ENCODE assay signal across 23 cellular contexts in genomic region chr10:396107-396506, GRCh38.
A peak's percentile ranks its signal among the peaks of the same experiment; 100 is the strongest.
DNase-seq lines count a peak whose midpoint lies in the region; ATAC-seq and TF ChIP-seq lines count a peak whose summit lies in the region.
"Had no signal": no experiment of that assay in that cellular context is flagged by ENCODE, and none has a peak within 500 bp of the region (broad histone marks: within the 10 kb centered on the region; RNA-seq: fewer than 3 reads in every experiment).

No MANE protein-coding gene starts in this region.

- DNase-seq in Right ventricle myocardium superior: no peak
- no peak for DNase-seq in right cardiac atrium
- DNase-seq in cerebellar cortex (ENCODE audit: low spot score): peak; percentile 69
- no peak for DNase-seq in trophoblast cell
- DNase-seq in suprapubic skin (ENCODE audit: low spot score in 2 of 2): no peak
- DNase-seq in effector CD8-positive, alpha-beta T cell (lab: John Stamatoyannopoulos, UW): no peak
- DNase-seq in NCI-H748 (lab: John Stamatoyannopoulos, UW; ENCODE audit: unreplicated experiment): no peak
- no peak for DNase-seq in right lobe of liver
- DNase-seq: 8988T, ACHN, BE2C, DMS153, Karpas-422, NCI-H1092 treated with DMSO at 0.1 percent for 48 hours, NCI-H146, NCI-H1930, NCI-H2107, NCI-H524, NCI-H774, RPMI8226, SHP77 treated with DMSO at 0.1 percent for 48 hours had no signal

- no peak overlapping the region for H2BK5ac ChIP-seq in trophoblast cell (ENCODE audit: low read depth, low read length, poor library complexity)

- H3K9me3 ChIP-seq in right cardiac atrium (ENCODE audit: control insufficient read depth, low read length) (no peaks in the 10 kb centered on the region), trophoblast cell (ENCODE audit: insufficient read depth, low read depth, low read length) (no peaks in the 10 kb centered on the region), suprapubic skin (no peaks in the 10 kb centered on the region), right lobe of liver (no peaks in the 10 kb centered on the region)
- H3K9me3 ChIP-seq: BE2C had no signal

- H4K91ac ChIP-seq in trophoblast cell (ENCODE audit: low read depth, low read length): peak overlapping the region; percentile 80

- ATAC-seq in Right ventricle myocardium superior (ENCODE audit: poor library complexity) (peak; percentile 72), right cardiac atrium (no peak), right lobe of liver (no peak)
- ATAC-seq: HCT116, HepG2 had no signal

- no peak for TF ChIP-seq EP300 in suprapubic skin (IDR thresholded peaks at IDR 0.05)

- no peak overlapping the region for H3K23ac ChIP-seq in trophoblast cell (ENCODE audit: low read length)

- H2BK120ac ChIP-seq in trophoblast cell (ENCODE audit: insufficient read depth, low read length, poor library complexity): peak overlapping the region; percentile 81

- no peak overlapping the region for H3K4ac ChIP-seq in trophoblast cell (ENCODE audit: low read depth, low read length)

- H2AFZ ChIP-seq in trophoblast cell (ENCODE audit: insufficient read depth, low read length, poor library complexity): no peak overlapping the region

- H4K12ac ChIP-seq in trophoblast cell (ENCODE audit: low read depth, low read length): no peak overlapping the region

- peaks cover 2% of the 10 kb centered on the region for H3K79me2 ChIP-seq in trophoblast cell (ENCODE audit: control insufficient read depth, insufficient read depth, low read length, poor library complexity)

- H3K14ac ChIP-seq in trophoblast cell (ENCODE audit: low read length): peak overlapping the region; percentile 43

- H3K18ac ChIP-seq in trophoblast cell (ENCODE audit: low read length): peak overlapping the region; percentile 91

- H3K36me3 ChIP-seq in trophoblast cell (ENCODE audit: control insufficient read depth in 1 of 2, insufficient read depth in 2 of 2, low read length in 2 of 2) (peaks cover 0 to 2% of the 10 kb centered on the region in 2 experiments), suprapubic skin (peaks cover 3% of the 10 kb centered on the region), right lobe of liver (no peaks in the 10 kb centered on the region)
- H3K36me3 ChIP-seq: BE2C had no signal

- H3K27ac ChIP-seq in right cardiac atrium (ENCODE audit: low read length) (no peak overlapping the region), trophoblast cell (ENCODE audit: low read depth, low read length) (no peak overlapping the region), suprapubic skin (peak overlapping the region; percentile 34), right lobe of liver (no peak overlapping the region)

- 62% methylated on average over 5 of the region's 5 CpGs for WGBS in right cardiac atrium
- WGBS in trophoblast cell (ENCODE audit: extremely low coverage, insufficient coverage, insufficient read length): no CpG with 5 or more reads among the region's 5 CpGs
- 70% methylated on average over 5 of the region's 5 CpGs for WGBS in suprapubic skin
- 78% methylated on average over 5 of the region's 5 CpGs for WGBS in right lobe of liver (ENCODE audit: insufficient coverage, low coverage, low lambda C conversion rate, missing lambda C conversion rate)

- no peaks in the 10 kb centered on the region for H3K4me1 ChIP-seq in right cardiac atrium (ENCODE audit: control insufficient read depth, insufficient read depth, low read length)
- H3K4me1 ChIP-seq in trophoblast cell (ENCODE audit: control insufficient read depth in 1 of 2, insufficient read depth in 2 of 2, low read length in 2 of 2): peaks cover 20 to 26% of the 10 kb centered on the region in 2 experiments
- peaks cover 23% of the 10 kb centered on the region for H3K4me1 ChIP-seq in suprapubic skin
- no peaks in the 10 kb centered on the region for H3K4me1 ChIP-seq in right lobe of liver
- H3K4me1 ChIP-seq: BE2C had no signal

- H3K4me3 ChIP-seq in right cardiac atrium (ENCODE audit: low read length): no peak overlapping the region
- no peak overlapping the region for H3K4me3 ChIP-seq in trophoblast cell (ENCODE audit: low read depth, low read length)
- no peak overlapping the region for H3K4me3 ChIP-seq in suprapubic skin
- H3K4me3 ChIP-seq in right lobe of liver: no peak overlapping the region

- no peak overlapping the region for H2AK5ac ChIP-seq in trophoblast cell (ENCODE audit: low read length)

- TF ChIP-seq POLR2A in suprapubic skin (IDR thresholded peaks at IDR 0.05): no peak
- TF ChIP-seq POLR2A in right lobe of liver (IDR thresholded peaks at IDR 0.05): no peak

- peak overlapping the region; percentile 90 for H2BK12ac ChIP-seq in trophoblast cell (ENCODE audit: low read length)

- intact Hi-C loops in Right ventricle myocardium superior (cut with DNase I) (no loop called here), right cardiac atrium (cut with DNase I) (no loop called here), right lobe of liver (cut with DNase I) (no loop called here)

- peaks cover 26% of the 10 kb centered on the region for H3K79me1 ChIP-seq in trophoblast cell (ENCODE audit: low read length)

- no peak overlapping the region for H3K4me2 ChIP-seq in trophoblast cell (ENCODE audit: low read length)

- TF ChIP-seq CTCF in suprapubic skin (IDR thresholded peaks at IDR 0.05) (no peak), right lobe of liver (IDR thresholded peaks at IDR 0.05) (no peak)

- H3K27me3 ChIP-seq in right cardiac atrium (ENCODE audit: control insufficient read depth, insufficient read depth) (no peaks in the 10 kb centered on the region), trophoblast cell (ENCODE audit: insufficient read depth, low read length) (no peaks in the 10 kb centered on the region), suprapubic skin (no peaks in the 10 kb centered on the region), right lobe of liver (no peaks in the 10 kb centered on the region)
- H3K27me3 ChIP-seq: BE2C had no signal

- no peak overlapping the region for H3K9ac ChIP-seq in trophoblast cell (ENCODE audit: low read length)

- peak overlapping the region; percentile 43 for H4K8ac ChIP-seq in trophoblast cell (ENCODE audit: low read depth, low read length)
